In the genomic region with DNA sequence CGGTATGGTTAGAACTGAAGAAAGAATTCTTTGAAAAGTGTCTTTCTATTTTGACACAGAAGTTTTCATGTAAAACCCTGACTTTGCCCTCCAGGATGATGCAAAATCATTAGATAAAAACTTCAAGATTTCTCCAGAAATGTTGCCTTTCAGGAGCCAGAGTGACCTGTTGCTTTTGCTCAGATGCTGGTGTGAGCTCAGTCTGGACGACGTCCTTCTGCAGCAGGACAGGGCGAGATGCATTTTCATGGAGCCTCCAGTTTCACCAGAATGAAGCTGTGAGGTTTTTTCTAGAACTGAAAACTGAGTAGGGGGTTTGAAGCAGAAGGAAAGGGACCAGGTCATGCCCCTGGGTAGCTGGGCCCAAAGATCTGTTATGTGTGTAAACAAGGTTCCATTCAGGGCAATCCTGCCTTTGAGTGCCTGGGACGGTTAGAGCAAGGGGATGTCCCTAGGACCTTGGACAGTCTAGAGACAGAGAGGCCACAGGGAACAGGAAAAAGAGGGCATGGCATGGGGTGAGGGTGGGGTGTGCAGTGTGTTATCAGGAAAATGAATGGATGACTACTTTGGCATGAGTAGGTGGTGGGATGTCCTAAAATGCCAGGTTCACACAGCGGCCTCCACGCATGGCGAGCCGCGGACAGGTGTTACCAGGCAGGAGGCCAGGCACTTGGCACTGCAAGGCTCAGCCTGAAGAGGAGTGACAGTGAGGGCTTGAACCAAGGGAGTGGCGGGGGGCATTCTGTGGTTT, we compare ENCODE assay signal across 16 cellular contexts.
DNase-seq lines count a peak whose midpoint lies in the region; ATAC-seq, FAIRE-seq and TF ChIP-seq lines count a peak whose summit lies in the region.
"Had no signal": no experiment of that assay in that cellular context is flagged by ENCODE, and none has a peak within 500 bp of the region (broad histone marks: within the 10 kb centered on the region; RNA-seq: fewer than 3 reads in every experiment).

No MANE protein-coding gene starts in this region.

- H2BK120ac ChIP-seq in neuronal stem cell (ENCODE audit: low read depth, low read length) = no peak overlapping the region

- H2AK5ac ChIP-seq in neuronal stem cell (ENCODE audit: low read depth, low read length) = no peak overlapping the region

- no peak overlapping the region for H3K23ac ChIP-seq in neuronal stem cell (ENCODE audit: low read depth, low read length, poor library complexity)

- no peak overlapping the region for H3K4ac ChIP-seq in neuronal stem cell (ENCODE audit: low read length)

- no peak overlapping the region for H3K14ac ChIP-seq in neuronal stem cell (ENCODE audit: low read length)

- no peaks in the 10 kb centered on the region for H4K20me1 ChIP-seq in HepG2 (ENCODE audit: insufficient read depth, low read length)

- peaks cover 8% of the 10 kb centered on the region; the same call in 1 of the 2 replicates for H3K4me1 ChIP-seq in HepG2 (ENCODE audit: insufficient read depth, low read length)
- H3K4me1 ChIP-seq in right lobe of liver = no peaks in the 10 kb centered on the region
- H3K4me1 ChIP-seq in neuronal stem cell (ENCODE audit: control insufficient read depth in 2 of 2, insufficient read depth in 1 of 2, low read depth in 1 of 2, low read length in 2 of 2) = no peaks in the 10 kb centered on the region

- POLR2A ChIA-PET in HepG2 (lab: Yijun Ruan, JAX) = no interaction called here

- no peak overlapping the region for H4K8ac ChIP-seq in neuronal stem cell (ENCODE audit: low read depth, low read length)

- WGBS in HepG2 (ENCODE audit: low lambda C conversion rate) = 57% methylated on average over 9 of the region's 11 CpGs
- WGBS in right lobe of liver (ENCODE audit: insufficient coverage, low coverage, low lambda C conversion rate, missing lambda C conversion rate) = 73% methylated on average over 9 of the region's 11 CpGs
- no CpG with 5 or more reads among the region's 11 CpGs for WGBS in neuronal stem cell (ENCODE audit: extremely low coverage in 2 of 2, insufficient read length in 2 of 2, insufficient replicate concordance in 1 of 2), 2 donors

- H3K9ac ChIP-seq in HepG2 (ENCODE audit: insufficient read depth, low read depth, low read length) (no peak overlapping the region), neuronal stem cell (ENCODE audit: low read depth, low read length, poor library complexity) (no peak overlapping the region)
- H3K9ac ChIP-seq: GM23248 had no signal

- no peak for TF ChIP-seq RAD21 in HepG2 (CRISPR knock-in tag; IDR thresholded peaks at IDR 0.05)

- H3K9me3 ChIP-seq in HepG2 (ENCODE audit: low read length) (no peaks in the 10 kb centered on the region), right lobe of liver (no peaks in the 10 kb centered on the region), neuronal stem cell (replicated peaks in 1 of 2; ENCODE audit: control insufficient read depth in 2 of 2, insufficient read depth in 1 of 2, low read depth in 1 of 2, low read length in 2 of 2) (peaks cover 0 to 1% of the 10 kb centered on the region in 2 donors)

- intact Hi-C loops in HepG2 (cut with micrococcal nuclease; ENCODE audit: unreplicated experiment) (no loop called here), right lobe of liver (cut with DNase I) (no loop called here)

- CTCF ChIA-PET in HepG2 (lab: Yijun Ruan, JAX; ENCODE audit: low intra/inter-chr PET ratio, low total read pairs) = no interaction called here

- H3K79me1 ChIP-seq in neuronal stem cell (ENCODE audit: low read depth, low read length) = no peaks in the 10 kb centered on the region

- TF ChIP-seq EP300 in HepG2 (IDR thresholded peaks at IDR 0.05; ENCODE audit: low read depth in 2 of 2, low read length in 2 of 2) = no peak
- TF ChIP-seq EP300 in HepG2 (CRISPR knock-in tag; IDR thresholded peaks at IDR 0.05; ENCODE audit: borderline replicate concordance) = no peak

- H3K27ac ChIP-seq in HepG2 (ENCODE audit: extremely low read length, insufficient read depth, low read length) (no peak overlapping the region), right lobe of liver (no peak overlapping the region), neuronal stem cell (replicated peaks; ENCODE audit: low read length) (no peak overlapping the region)
- H3K27ac ChIP-seq: GM23248 had no signal

- H2BK12ac ChIP-seq in neuronal stem cell (ENCODE audit: low read length) = no peak overlapping the region

- H2BK15ac ChIP-seq in neuronal stem cell (ENCODE audit: low read length) = no peak overlapping the region

- H3K36me3 ChIP-seq in HepG2 (replicated peaks in 1 of 2; ENCODE audit: control insufficient read depth in 1 of 2, insufficient read depth in 2 of 2, low read length in 2 of 2) (no peaks in the 10 kb centered on the region), right lobe of liver (no peaks in the 10 kb centered on the region), neuronal stem cell (replicated peaks in 1 of 2; ENCODE audit: control insufficient read depth in 2 of 2, insufficient read depth in 2 of 2, low read length in 2 of 2) (no peaks in the 10 kb centered on the region)

- no peak for TF ChIP-seq POLR2A in HepG2 (IDR thresholded peaks at IDR 0.05; ENCODE audit: insufficient read depth in 1 of 2, low read depth in 2 of 2, low read length in 2 of 2)
- no peak for TF ChIP-seq POLR2A in right lobe of liver (IDR thresholded peaks at IDR 0.05)

- H3K18ac ChIP-seq in neuronal stem cell (ENCODE audit: low read length) = peak overlapping the region; percentile 23

- H3K4me3 ChIP-seq in HepG2 (replicated peaks in 1 of 3; ENCODE audit: insufficient read depth in 1 of 3, low read depth in 2 of 3, low read length in 3 of 3) (no peak overlapping the region), right lobe of liver (no peak overlapping the region), neuronal stem cell (ENCODE audit: low read length in 2 of 2) (no peak overlapping the region)
- H3K4me3 ChIP-seq: GM23248 had no signal

- no peaks in the 10 kb centered on the region for H3K79me2 ChIP-seq in HepG2 (ENCODE audit: insufficient read depth, low read length)

- DNase-seq in HepG2 (ENCODE audit: low spot score) (no peak), right lobe of liver (no peak), ecto neural progenitor cell (ENCODE audit: low spot score) (peak; percentile 18), neuronal stem cell (ENCODE audit: low spot score) (no peak), urothelium cell line (ENCODE audit: low spot score) (no peak), globus pallidus (ENCODE audit: low spot score) (no peak), anterior cingulate cortex (lab: John Stamatoyannopoulos, UW) (no peak)
- DNase-seq: C1 segment of cervical spinal cord; Calu3; CD4-positive, alpha-beta T cell; DMS 273 treated with DMSO at 0.1 percent for 48 hours; GM23248 had no signal

- no peak overlapping the region for H4K91ac ChIP-seq in neuronal stem cell (ENCODE audit: low read depth, low read length, poor library complexity)

- H2BK5ac ChIP-seq in neuronal stem cell (ENCODE audit: low read length) = no peak overlapping the region

- H3K27me3 ChIP-seq in HepG2 (ENCODE audit: control insufficient read depth in 1 of 2, insufficient read depth in 2 of 2, low read length in 2 of 2) = peaks cover 1 to 12% of the 10 kb centered on the region in 2 experiments; a peak in 2 of 5 replicates
- no peaks in the 10 kb centered on the region for H3K27me3 ChIP-seq in right lobe of liver
- no peaks in the 10 kb centered on the region for H3K27me3 ChIP-seq in neuronal stem cell (ENCODE audit: control insufficient read depth in 3 of 3, insufficient read depth in 3 of 3, low read depth in 1 of 3, low read length in 3 of 3)

- ATAC-seq in HepG2 (peak; percentile 65), right lobe of liver (no peak), HG02970 (IDR thresholded peaks at IDR 0.05; ENCODE audit: low FRiP score, unreplicated experiment) (no peak)
- ATAC-seq: HCT116 had no signal

- H2AFZ ChIP-seq in HepG2 (ENCODE audit: low read length) (no peak overlapping the region), neuronal stem cell (ENCODE audit: low read length) (no peak overlapping the region)
- H2AFZ ChIP-seq: GM23248 had no signal

- H3K4me2 ChIP-seq in HepG2 (ENCODE audit: low read depth, low read length) (no peak overlapping the region), neuronal stem cell (ENCODE audit: insufficient read depth, low read length, poor library complexity, severe bottlenecking) (no peak overlapping the region)

- in situ Hi-C loops in HepG2 (cut with HindIII; ENCODE audit: extremely low pct_ligation_motif_present, low pct_unique_long_range_greater_than_20kb) = no loop called here

- no peak for TF ChIP-seq CTCF in HepG2 (CRISPR knock-in tag; IDR thresholded peaks at IDR 0.05)
- no peak for TF ChIP-seq CTCF in right lobe of liver (IDR thresholded peaks at IDR 0.05)

- no TSS peak for BruUV-seq in HepG2 (replicated peaks; lab: Mats Ljungman, UMichigan)

- FAIRE-seq in HepG2 (lab: Jason Lieb, UNC) = no peak
- peak; percentile 86 for FAIRE-seq in urothelium cell line (lab: Jason Lieb, UNC)
- FAIRE-seq: A204.1, H54 had no signal

TF ChIP-seq in HepG2, 621 proteins besides CTCF, POLR2A, EP300 and RAD21:
- TF ChIP-seq HDAC6 (IDR thresholded peaks at IDR 0.05; ENCODE audit: low read depth, low read length) (no peak), FOXA3 (CRISPR knock-in tag; IDR thresholded peaks at IDR 0.05) (0 out of 2 replicates have a peak, but pooled peaks have one; percentile 17), HNF4A (CRISPR knock-in tag; IDR thresholded peaks at IDR 0.05) (peak; percentile 32; the same call in 1 of the 2 replicates)
- TF ChIP-seq, protein P1, sequence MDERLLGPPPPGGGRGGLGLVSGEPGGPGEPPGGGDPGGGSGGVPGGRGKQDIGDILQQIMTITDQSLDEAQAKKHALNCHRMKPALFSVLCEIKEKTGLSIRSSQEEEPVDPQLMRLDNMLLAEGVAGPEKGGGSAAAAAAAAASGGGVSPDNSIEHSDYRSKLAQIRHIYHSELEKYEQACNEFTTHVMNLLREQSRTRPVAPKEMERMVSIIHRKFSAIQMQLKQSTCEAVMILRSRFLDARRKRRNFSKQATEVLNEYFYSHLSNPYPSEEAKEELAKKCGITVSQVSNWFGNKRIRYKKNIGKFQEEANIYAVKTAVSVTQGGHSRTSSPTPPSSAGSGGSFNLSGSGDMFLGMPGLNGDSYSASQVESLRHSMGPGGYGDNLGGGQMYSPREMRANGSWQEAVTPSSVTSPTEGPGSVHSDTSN (CRISPR knock-in tag; IDR thresholded peaks at IDR 0.05) = no peak
